20 cellular contexts compared by ENCODE assay signal in genomic region chr1:153614189-153614900, GRCh38. TPM values are rescaled to one million over a fixed set of nuclear protein-coding genes. Genes with fewer than 3 reads are reported as not detected.
DNase-seq lines count a peak whose midpoint lies in the region; ATAC-seq and TF ChIP-seq lines count a peak whose summit lies in the region.
"Had no signal": no experiment of that assay in that cellular context is flagged by ENCODE, and none has a peak within 500 bp of the region (broad histone marks: within the 10 kb centered on the region; RNA-seq: fewer than 3 reads in every experiment).

No MANE protein-coding gene starts in this region.

- H3K4me3 Mint-ChIP-seq in MCF 10A (ENCODE audit: unreplicated experiment), result peak overlapping the region; percentile 90
- no peak overlapping the region for H3K4me3 Mint-ChIP-seq in stimulated activated memory B cell treated with anti-CD40 and anti-IgM and Interleukin-4, amounts not matched to agents 10 μg/mL and 1 μg/mL and 100 μg/mL, for 72 hours
- H3K4me3 Mint-ChIP-seq: activated naive CD8-positive, alpha-beta T cell; T-cell had no signal

- intact Hi-C loops in MCF 10A (cut with micrococcal nuclease), result no loop called here

- H3K27me3 Mint-ChIP-seq in MCF 10A (ENCODE audit: insufficient read depth, unreplicated experiment), result no peaks in the 10 kb centered on the region
- no peaks in the 10 kb centered on the region for H3K27me3 Mint-ChIP-seq in stimulated activated memory B cell treated with anti-CD40 and anti-IgM and Interleukin-4, amounts not matched to agents 10 μg/mL and 1 μg/mL and 100 μg/mL, for 72 hours
- H3K27me3 Mint-ChIP-seq: activated naive CD8-positive, alpha-beta T cell; T-cell had no signal

- no TSS peak for BruUV-seq in MCF 10A (replicated peaks; lab: Mats Ljungman, UMichigan)

- POLR2A ChIA-PET in MCF 10A (lab: Yijun Ruan, JAX), result interaction anchor here (0.7 to 46.1 kb wide), 23 partner anchors 1 to 372 kb away, joined by 3 to 1272 read pairs (median 6); partner anchors contain the start of genes CHTOP, ILF2, RAB13 and S100A1

- peaks cover 30% of the 10 kb centered on the region for H3K36me3 Mint-ChIP-seq in MCF 10A (ENCODE audit: insufficient read depth, unreplicated experiment)
- H3K36me3 Mint-ChIP-seq in stimulated activated memory B cell treated with anti-CD40 and anti-IgM and Interleukin-4, amounts not matched to agents 10 μg/mL and 1 μg/mL and 100 μg/mL, for 72 hours, result no peaks in the 10 kb centered on the region
- H3K36me3 Mint-ChIP-seq: activated naive CD8-positive, alpha-beta T cell; T-cell had no signal

- CTCF ChIA-PET in MCF 10A (lab: Yijun Ruan, JAX), result interaction anchor here (0.7 to 11.8 kb wide), 18 partner anchors 11 to 372 kb away, joined by 3 to 214 read pairs (median 4); partner anchors contain the start of genes RAB13, S100A1 and S100A13

- peak overlapping the region; percentile 94 for H3K27ac Mint-ChIP-seq in MCF 10A (ENCODE audit: low read depth, unreplicated experiment)
- peak overlapping the region; percentile 40 for H3K27ac Mint-ChIP-seq in stimulated activated memory B cell treated with anti-CD40 and anti-IgM and Interleukin-4, amounts not matched to agents 10 μg/mL and 1 μg/mL and 100 μg/mL, for 72 hours
- H3K27ac Mint-ChIP-seq: activated naive CD8-positive, alpha-beta T cell; T-cell had no signal

- no peak for ATAC-seq in stimulated activated memory B cell treated with anti-CD40 and anti-IgM and Interleukin-4, amounts not matched to agents 10 μg/mL and 1 μg/mL and 100 μg/mL, for 72 hours
- ATAC-seq in GM21381 (IDR thresholded peaks at IDR 0.05; ENCODE audit: unreplicated experiment) (no peak), HG02870 (IDR thresholded peaks at IDR 0.05; ENCODE audit: unreplicated experiment) (no peak)
- ATAC-seq: esophagus mucosa, left ventricle myocardium superior, T-cell had no signal

- H3K4me3 ChIP-seq in foreskin fibroblast (ENCODE audit: low read depth in 1 of 2, low read length in 2 of 2), result no peak overlapping the region
- H3K4me3 ChIP-seq: sigmoid colon had no signal

- TF ChIP-seq CTCF in MCF 10A (IDR thresholded peaks at IDR 0.05; ENCODE audit: unreplicated experiment) (no peak), foreskin fibroblast (IDR thresholded peaks at IDR 0.05; ENCODE audit: low read depth, low read length) (peak; percentile 17)

- DNase-seq in EH (ENCODE audit: low read depth) (peak; percentile 25), MCF 10A (ENCODE audit: unreplicated experiment) (peak; percentile 30), foreskin fibroblast (no peak), NCI-H526 (lab: John Stamatoyannopoulos, UW) (no peak), NCI-H446 (lab: John Stamatoyannopoulos, UW) (no peak)
- DNase-seq: activated CD4-positive, CD25-positive, alpha-beta regulatory T cell; EL; left ventricle myocardium superior; NCI-H187; NCI-H524; sigmoid colon; T-cell had no signal

- H3K9me3 Mint-ChIP-seq in MCF 10A (ENCODE audit: unreplicated experiment), result no peaks in the 10 kb centered on the region
- no peaks in the 10 kb centered on the region for H3K9me3 Mint-ChIP-seq in stimulated activated memory B cell treated with anti-CD40 and anti-IgM and Interleukin-4, amounts not matched to agents 10 μg/mL and 1 μg/mL and 100 μg/mL, for 72 hours
- H3K9me3 Mint-ChIP-seq: T-cell had no signal

- peaks cover 70% of the 10 kb centered on the region for H3K4me1 Mint-ChIP-seq in MCF 10A (ENCODE audit: insufficient read depth, unreplicated experiment)
- peaks cover 29% of the 10 kb centered on the region for H3K4me1 Mint-ChIP-seq in stimulated activated memory B cell treated with anti-CD40 and anti-IgM and Interleukin-4, amounts not matched to agents 10 μg/mL and 1 μg/mL and 100 μg/mL, for 72 hours

RNA-seq across cellular contexts. Expression of gene S100A16, which starts 1.4 kb away (rescaled TPM):
- 1,014 and 1,213 TPM in 2 replicates for total RNA-seq in MCF 10A (2022)

RNA-seq across cellular contexts. Expression of gene S100A14, which starts 1.8 kb away (rescaled TPM):
- total RNA-seq in MCF 10A (2022), result 264 and 332 TPM in 2 replicates
- total RNA-seq: cerebellum, LHCN-M2, RPMI7951 had no signal

RNA-seq across cellular contexts. Expression of gene S100A13, which starts 13.0 kb away (rescaled TPM):
- 210 and 236 TPM in 2 replicates for total RNA-seq in MCF 10A (2022)

RNA-seq across cellular contexts. Expression of gene S100A1, which starts 13.9 kb away (rescaled TPM):
- 0.74 TPM in 1 of 2 replicates, not detected in the other for total RNA-seq in MCF 10A (2022)
- total RNA-seq: T-cell had no signal

RNA-seq across cellular contexts. Expression of gene CHTOP, which starts 19.5 kb away (rescaled TPM):
- 147 and 156 TPM in 2 replicates for total RNA-seq in MCF 10A (2022)

Comparison
In these comparisons a context has a peak if more than half of its experiments do, and no peak if none do; other contexts are left out.
1. DNase-seq: peak in EH (single experiment) and MCF 10A (single experiment); none in foreskin fibroblast (0 of 2), NCI-H526 (0 of 2) and NCI-H446 (0 of 2).